ENCODE assay signal across 11 cellular contexts in genomic region chr22:18033204-18033998, GRCh38. TPM values are rescaled to one million over a fixed set of nuclear protein-coding genes. Genes with fewer than 3 reads are reported as not detected.
DNase-seq lines count a peak whose midpoint lies in the region; ATAC-seq and TF ChIP-seq lines count a peak whose summit lies in the region.
"Had no signal": no experiment of that assay in that cellular context is flagged by ENCODE, and none has a peak within 500 bp of the region (broad histone marks: within the 10 kb centered on the region; RNA-seq: fewer than 3 reads in every experiment).

No MANE protein-coding gene starts in this region.

- no peaks in the 10 kb centered on the region for H3K9me3 Mint-ChIP-seq in osteocyte (ENCODE audit: unreplicated experiment)
- no peaks in the 10 kb centered on the region for H3K9me3 Mint-ChIP-seq in activated T-cell treated with anti-CD3 and anti-CD28 coated beads, Interleukin-2, amount 50 U/mL, for 4 hours
- no peaks in the 10 kb centered on the region for H3K9me3 Mint-ChIP-seq in activated T-helper 17 cell treated with anti-CD3 and anti-CD28 coated beads, Interleukin-2, amount 50 U/mL, for 72 hours

- peaks cover 24% of the 10 kb centered on the region for H3K4me1 Mint-ChIP-seq in osteocyte (ENCODE audit: unreplicated experiment)
- H3K4me1 Mint-ChIP-seq in activated T-cell treated with anti-CD3 and anti-CD28 coated beads, Interleukin-2, amount 50 U/mL, for 4 hours (ENCODE audit: low read depth) = no peaks in the 10 kb centered on the region
- no peaks in the 10 kb centered on the region for H3K4me1 Mint-ChIP-seq in activated T-helper 17 cell treated with anti-CD3 and anti-CD28 coated beads, Interleukin-2, amount 50 U/mL, for 72 hours

- H3K4me3 ChIP-seq in ACC112 (ENCODE audit: low read depth, low read length) = no peak overlapping the region
- H3K4me3 ChIP-seq: body of pancreas had no signal

- peak; percentile 55 for DNase-seq in RPMI7951 (ENCODE audit: low read depth)
- peak; percentile 78 for DNase-seq in fibroblast of gingiva (ENCODE audit: low read depth)
- no peak for DNase-seq in osteocyte (ENCODE audit: extremely low spot score, unreplicated experiment)
- no peak for DNase-seq in NCI-H526 (lab: John Stamatoyannopoulos, UW)
- no peak for DNase-seq in activated T-cell treated with anti-CD3 and anti-CD28 coated beads, Interleukin-2, amount 50 U/mL, for 4 hours
- no peak for DNase-seq in stimulated activated naive CD8-positive, alpha-beta T cell treated with anti-CD3 and anti-CD28 coated beads, Interleukin-15, Interleukin-2, amounts not matched to agents 100 U/mL and 50 U/mL, for 24 hours
- DNase-seq: activated CD8-positive, alpha-beta memory T cell treated with anti-CD3 and anti-CD28 coated beads, Interleukin-2, amount 50 U/mL, for 4 hours; body of pancreas; NCI-H2081 treated with DMSO at 0.1 percent for 48 hours had no signal

- peaks cover 33% of the 10 kb centered on the region for H3K4me1 ChIP-seq in ACC112 (ENCODE audit: control insufficient read depth, insufficient read depth, low read length, unreplicated experiment)

- peak overlapping the region; percentile 32 for H3K27ac Mint-ChIP-seq in osteocyte (ENCODE audit: unreplicated experiment)
- H3K27ac Mint-ChIP-seq in activated T-helper 17 cell treated with anti-CD3 and anti-CD28 coated beads, Interleukin-2, amount 50 U/mL, for 72 hours = no peak overlapping the region

- peaks cover 4% of the 10 kb centered on the region for H3K27me3 Mint-ChIP-seq in osteocyte (ENCODE audit: unreplicated experiment)
- H3K27me3 Mint-ChIP-seq in activated T-cell treated with anti-CD3 and anti-CD28 coated beads, Interleukin-2, amount 50 U/mL, for 4 hours (ENCODE audit: low read depth) = peaks cover 7% of the 10 kb centered on the region
- no peaks in the 10 kb centered on the region for H3K27me3 Mint-ChIP-seq in activated T-helper 17 cell treated with anti-CD3 and anti-CD28 coated beads, Interleukin-2, amount 50 U/mL, for 72 hours

- no peaks in the 10 kb centered on the region for H3K36me3 ChIP-seq in ACC112 (ENCODE audit: insufficient read depth, low read length)

- H3K79me2 ChIP-seq in ACC112 (ENCODE audit: control insufficient read depth, insufficient read depth, low read length, unreplicated experiment) = no peaks in the 10 kb centered on the region

- no peaks in the 10 kb centered on the region for H3K27me3 ChIP-seq in ACC112 (ENCODE audit: insufficient read depth, low read length)
- H3K27me3 ChIP-seq: body of pancreas had no signal

- TF ChIP-seq CTCF in osteocyte (IDR thresholded peaks at IDR 0.05) = no peak

- peak overlapping the region; percentile 73 for H2AFZ ChIP-seq in ACC112 (ENCODE audit: low read length, unreplicated experiment)

- H3K4me3 Mint-ChIP-seq in osteocyte (ENCODE audit: unreplicated experiment) = no peak overlapping the region
- no peak overlapping the region for H3K4me3 Mint-ChIP-seq in activated T-cell treated with anti-CD3 and anti-CD28 coated beads, Interleukin-2, amount 50 U/mL, for 4 hours
- no peak overlapping the region for H3K4me3 Mint-ChIP-seq in activated T-helper 17 cell treated with anti-CD3 and anti-CD28 coated beads, Interleukin-2, amount 50 U/mL, for 72 hours

- H3K27ac ChIP-seq in ACC112 (ENCODE audit: low read depth, low read length) = peak overlapping the region; percentile 26

- no peaks in the 10 kb centered on the region for H3K36me3 Mint-ChIP-seq in osteocyte (ENCODE audit: unreplicated experiment)
- H3K36me3 Mint-ChIP-seq in activated T-cell treated with anti-CD3 and anti-CD28 coated beads, Interleukin-2, amount 50 U/mL, for 4 hours (ENCODE audit: insufficient read depth) = no peaks in the 10 kb centered on the region
- H3K36me3 Mint-ChIP-seq in activated T-helper 17 cell treated with anti-CD3 and anti-CD28 coated beads, Interleukin-2, amount 50 U/mL, for 72 hours (ENCODE audit: low read depth) = no peaks in the 10 kb centered on the region

- no peak for ATAC-seq in activated T-cell treated with anti-CD3 and anti-CD28 coated beads, Interleukin-2, amount 50 U/mL, for 4 hours
- ATAC-seq in activated T-helper 17 cell treated with anti-CD3 and anti-CD28 coated beads, Interleukin-2, amount 50 U/mL, for 72 hours (replicated peaks) = no peak
- ATAC-seq in stimulated activated naive CD8-positive, alpha-beta T cell treated with anti-CD3 and anti-CD28 coated beads, Interleukin-15, Interleukin-2, amounts not matched to agents 100 U/mL and 50 U/mL, for 24 hours = no peak
- ATAC-seq: body of pancreas had no signal

RNA-seq across cellular contexts. Expression of gene MICAL3, which starts 9.0 kb away (rescaled TPM):
- 16.0 and 17.0 TPM in 2 replicates for total RNA-seq in RPMI7951 (2014; rRNA removed; shearing (Covaris generic))
- 44.2 and 47.9 TPM in 2 replicates for total RNA-seq in osteocyte
- total RNA-seq in activated T-cell treated with anti-CD3 and anti-CD28 coated beads, Interleukin-2, amount 50 U/mL, for 4 hours = 10 to 100 TPM; 33.9 to 39.6 (median 35.1) TPM
- 10 to 100 TPM; 28.7 to 38.5 TPM for total RNA-seq in activated T-helper 17 cell treated with anti-CD3 and anti-CD28 coated beads, Interleukin-2, amount 50 U/mL, for 72 hours

RNA-seq across cellular contexts. Expression of gene PEX26, which starts 44.4 kb away (rescaled TPM):
- total RNA-seq in RPMI7951 (2014; rRNA removed; shearing (Covaris generic)) = 10.2 and 11.5 TPM in 2 replicates
- 43.3 and 43.5 TPM in 2 replicates for total RNA-seq in osteocyte
- 10 to 100 TPM; 51.3 to 68.3 (median 58.2) TPM for total RNA-seq in activated T-cell treated with anti-CD3 and anti-CD28 coated beads, Interleukin-2, amount 50 U/mL, for 4 hours
- 10 to 100 TPM; 53.4 to 70.5 TPM for total RNA-seq in activated T-helper 17 cell treated with anti-CD3 and anti-CD28 coated beads, Interleukin-2, amount 50 U/mL, for 72 hours

Comparison
In these comparisons a context has a peak if more than half of its experiments do, and no peak if none do; other contexts are left out.
1. DNase-seq: peak in RPMI7951 (single experiment) and fibroblast of gingiva (single experiment); none in osteocyte (single experiment), NCI-H526 (0 of 2), activated T-cell treated with anti-CD3 and anti-CD28 coated beads, Interleukin-2, amount 50 U/mL, for 4 hours (single experiment) and stimulated activated naive CD8-positive, alpha-beta T cell treated with anti-CD3 and anti-CD28 coated beads, Interleukin-15, Interleukin-2, amounts not matched to agents 100 U/mL and 50 U/mL, for 24 hours (single experiment).